Comparison of ENCODE assay signal across 2 cellular contexts in the genomic region with DNA sequence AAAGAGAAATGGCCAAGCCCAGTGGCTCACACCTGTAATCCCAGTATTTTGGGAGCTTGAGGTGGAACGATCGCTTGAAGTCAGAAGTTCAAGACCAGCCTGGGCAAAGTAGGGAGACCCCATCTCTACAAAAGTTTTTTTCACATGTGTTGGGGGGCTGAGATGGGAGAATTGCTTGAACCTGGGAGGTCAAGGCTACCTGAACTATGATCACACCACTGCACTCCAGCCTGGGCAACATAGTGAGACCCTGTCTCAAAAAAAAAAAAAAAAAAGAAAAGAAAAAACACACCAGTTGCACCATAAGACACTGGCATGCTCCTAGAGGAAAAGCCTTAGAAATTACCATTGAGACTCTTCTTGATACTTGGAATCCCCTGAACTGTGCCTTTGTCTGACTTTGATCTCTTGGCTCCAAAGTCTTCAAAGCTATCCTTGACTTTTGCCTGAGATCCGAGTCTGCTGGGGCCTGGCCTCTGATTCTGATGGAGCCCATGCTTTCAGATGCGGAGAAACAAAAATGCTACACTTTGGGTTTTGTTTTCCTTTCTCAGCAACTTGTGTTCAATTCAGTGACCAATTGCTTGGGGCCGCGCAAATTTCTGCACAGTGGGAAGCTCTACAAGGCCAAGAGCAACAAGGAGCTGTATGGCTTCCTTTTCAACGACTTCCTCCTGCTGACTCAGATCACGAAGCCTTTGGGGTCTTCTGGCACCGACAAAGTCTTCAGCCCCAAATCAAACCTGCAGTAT.
TF ChIP-seq lines count a peak whose summit lies in the region.

No MANE protein-coding gene starts in this region.

TF ChIP-seq in HEK293, 187 proteins besides CTCF, POLR2A, EP300 and RAD21:
- TF ChIP-seq ZNF426 (tag by site-specific recombination; IDR thresholded peaks at IDR 0.05) (no peak), ZNF121 (tag by site-specific recombination; IDR thresholded peaks at IDR 0.05) (0 out of 2 replicates have a peak, but pooled peaks have one; percentile 52)

TF ChIP-seq in K562, 482 proteins besides CTCF, POLR2A, EP300 and RAD21:
- no peak for TF ChIP-seq ARID3A (IDR thresholded peaks at IDR 0.05; ENCODE audit: borderline replicate concordance, low read depth, low read length)
- no peak for TF ChIP-seq EP400 (IDR thresholded peaks at IDR 0.05)
- no peak for TF ChIP-seq ESRRA (IDR thresholded peaks at IDR 0.05; ENCODE audit: borderline replicate concordance, low read depth)
- TF ChIP-seq ZNF23 (CRISPR knock-in tag; IDR thresholded peaks at IDR 0.05) = no peak
- TF ChIP-seq TAF15 (IDR thresholded peaks at IDR 0.05; ENCODE audit: low read depth, low read length) = no peak
- TF ChIP-seq ZNF121 (CRISPR knock-in tag; conservative IDR thresholded peaks at IDR 0.05) = peak; percentile 80
- TF ChIP-seq ARHGAP35 (IDR thresholded peaks at IDR 0.05; ENCODE audit: partially characterized antibody) = no peak
- TF ChIP-seq CBFA2T2 (conservative IDR thresholded peaks at IDR 0.05) = no peak
